Comparison of ENCODE assay signal across 9 cellular contexts in the genomic region with DNA sequence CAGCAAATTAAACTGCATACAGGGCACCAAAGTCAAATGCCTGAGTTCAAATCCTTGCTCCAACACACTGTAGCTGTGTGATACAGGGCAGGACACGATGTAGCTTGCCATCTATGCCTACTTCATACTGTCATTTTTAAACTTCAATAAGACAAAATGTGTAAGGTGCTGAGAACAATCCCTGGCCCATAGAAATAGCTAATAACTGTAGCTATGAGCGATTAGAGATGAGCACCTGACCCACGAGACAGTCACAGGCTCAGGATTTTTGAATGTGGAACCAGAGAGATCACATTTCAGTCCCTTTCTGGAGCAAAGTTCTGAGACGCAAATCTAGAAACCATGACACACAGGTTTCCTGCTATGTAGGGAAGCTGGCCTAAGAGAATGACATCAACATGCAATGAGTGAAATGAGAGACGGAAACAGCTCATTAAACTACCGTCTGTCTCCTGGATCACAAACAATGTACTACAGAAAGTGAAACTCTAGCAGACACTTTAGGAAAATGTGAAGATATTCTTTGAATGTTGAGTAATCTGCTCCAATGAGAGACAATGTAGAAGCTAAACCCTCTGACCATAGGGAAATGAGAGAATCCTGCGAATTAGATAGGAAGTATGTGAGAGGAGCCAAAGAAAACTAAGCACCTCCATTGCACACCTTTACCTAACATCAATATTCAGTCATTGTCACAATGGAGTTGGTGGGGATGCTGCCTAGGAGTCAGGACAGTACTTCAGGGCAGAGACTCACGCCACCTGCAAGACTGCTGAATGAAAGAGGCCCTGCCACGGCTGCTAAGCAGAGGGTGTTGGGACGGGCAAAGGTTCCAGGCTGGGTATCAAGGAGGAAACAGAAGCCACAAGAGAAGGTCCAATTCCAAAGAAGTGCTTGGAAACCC. TPM values are rescaled to one million over a fixed set of nuclear protein-coding genes. Genes with fewer than 3 reads are reported as not detected.
A peak's percentile ranks its signal among the peaks of the same experiment; 100 is the strongest.
DNase-seq lines count a peak whose midpoint lies in the region; ATAC-seq and TF ChIP-seq lines count a peak whose summit lies in the region.
"Had no signal": no experiment of that assay in that cellular context is flagged by ENCODE, and none has a peak within 500 bp of the region (broad histone marks: within the 10 kb centered on the region; RNA-seq: fewer than 3 reads in every experiment).

No MANE protein-coding gene starts in this region.

- CTCF ChIA-PET in CD8-positive, alpha-beta memory T cell (lab: Charles Lee) = no interaction called here
- CTCF ChIA-PET in CD4-positive, alpha-beta T cell (lab: Charles Lee) = no interaction called here

- H3K4me1 Mint-ChIP-seq in CD8-positive, alpha-beta memory T cell = peaks cover 5 to 20% (median 6%) of the 10 kb centered on the region in 3 donors
- H3K4me1 Mint-ChIP-seq in activated T-helper 2 cell treated with anti-CD3 and anti-CD28 coated beads, Interferon-gamma antibody, Interleukin-2, Interleukin-4, amounts not matched to agents 10 μg/mL and 5 μg/mL and 100 μg/mL, durations not matched to agents 14 hours and 24 hours and 36 hours (ENCODE audit: low read depth) = peaks cover 21% of the 10 kb centered on the region
- H3K4me1 Mint-ChIP-seq in stimulated activated memory B cell treated with anti-CD40 and anti-IgM and Interleukin-4, amounts not matched to agents 10 μg/mL and 1 μg/mL and 100 μg/mL, for 72 hours = peaks cover 24% of the 10 kb centered on the region
- no peaks in the 10 kb centered on the region for H3K4me1 Mint-ChIP-seq in CD4-positive, alpha-beta T cell (ENCODE audit: low read depth)

- ATAC-seq in GM19351 (IDR thresholded peaks at IDR 0.05; ENCODE audit: unreplicated experiment) = peak; percentile 76
- ATAC-seq in HG03159 (IDR thresholded peaks at IDR 0.05; ENCODE audit: unreplicated experiment) = peak; percentile 70
- peak; percentile 75 for ATAC-seq in stimulated activated memory B cell treated with anti-CD40 and anti-IgM and Interleukin-4, amounts not matched to agents 10 μg/mL and 1 μg/mL and 100 μg/mL, for 72 hours
- ATAC-seq in CD4-positive, alpha-beta T cell (ENCODE audit: poor library complexity) = no peak

- peak overlapping the region in 4 of 7 donors; percentile 37 to 62 (median 48) for H3K4me3 Mint-ChIP-seq in CD8-positive, alpha-beta memory T cell
- peak overlapping the region; percentile 24 for H3K4me3 Mint-ChIP-seq in activated T-helper 2 cell treated with anti-CD3 and anti-CD28 coated beads, Interferon-gamma antibody, Interleukin-2, Interleukin-4, amounts not matched to agents 10 μg/mL and 5 μg/mL and 100 μg/mL, durations not matched to agents 14 hours and 24 hours and 36 hours (ENCODE audit: low read depth)
- H3K4me3 Mint-ChIP-seq in stimulated activated memory B cell treated with anti-CD40 and anti-IgM and Interleukin-4, amounts not matched to agents 10 μg/mL and 1 μg/mL and 100 μg/mL, for 72 hours = peak overlapping the region; percentile 59
- H3K4me3 Mint-ChIP-seq in CD4-positive, alpha-beta T cell = no peak overlapping the region
- H3K4me3 Mint-ChIP-seq: nephron had no signal

- no peak for DNase-seq in CD8-positive, alpha-beta memory T cell
- DNase-seq in activated T-helper 2 cell treated with anti-CD3 and anti-CD28 coated beads, Interferon-gamma antibody, Interleukin-2, Interleukin-4, amounts not matched to agents 10 μg/mL and 5 μg/mL and 100 μg/mL, durations not matched to agents 14 hours and 24 hours and 36 hours (ENCODE audit: low spot score) = no peak
- DNase-seq in NCI-H2227 (lab: John Stamatoyannopoulos, UW; ENCODE audit: unreplicated experiment) (no peak), AG08395 (ENCODE audit: low spot score) (no peak)
- DNase-seq in CD4-positive, alpha-beta T cell = no peak

- peaks cover 3 to 23% of the 10 kb centered on the region in 2 donors for H3K27me3 Mint-ChIP-seq in CD8-positive, alpha-beta memory T cell
- H3K27me3 Mint-ChIP-seq in activated T-helper 2 cell treated with anti-CD3 and anti-CD28 coated beads, Interferon-gamma antibody, Interleukin-2, Interleukin-4, amounts not matched to agents 10 μg/mL and 5 μg/mL and 100 μg/mL, durations not matched to agents 14 hours and 24 hours and 36 hours (ENCODE audit: low read depth) = peaks cover 6% of the 10 kb centered on the region
- H3K27me3 Mint-ChIP-seq in stimulated activated memory B cell treated with anti-CD40 and anti-IgM and Interleukin-4, amounts not matched to agents 10 μg/mL and 1 μg/mL and 100 μg/mL, for 72 hours = no peaks in the 10 kb centered on the region
- H3K27me3 Mint-ChIP-seq in CD4-positive, alpha-beta T cell = peaks cover under 1% of the 10 kb centered on the region

- no peaks in the 10 kb centered on the region for H3K9me3 Mint-ChIP-seq in CD8-positive, alpha-beta memory T cell
- H3K9me3 Mint-ChIP-seq in activated T-helper 2 cell treated with anti-CD3 and anti-CD28 coated beads, Interferon-gamma antibody, Interleukin-2, Interleukin-4, amounts not matched to agents 10 μg/mL and 5 μg/mL and 100 μg/mL, durations not matched to agents 14 hours and 24 hours and 36 hours = no peaks in the 10 kb centered on the region
- peaks cover 3% of the 10 kb centered on the region for H3K9me3 Mint-ChIP-seq in stimulated activated memory B cell treated with anti-CD40 and anti-IgM and Interleukin-4, amounts not matched to agents 10 μg/mL and 1 μg/mL and 100 μg/mL, for 72 hours
- no peaks in the 10 kb centered on the region for H3K9me3 Mint-ChIP-seq in CD4-positive, alpha-beta T cell

- H3K27me3 ChIP-seq in CD8-positive, alpha-beta memory T cell (ENCODE audit: insufficient read depth, low read length, poor library complexity, severe bottlenecking) = no peaks in the 10 kb centered on the region
- peaks cover 4% of the 10 kb centered on the region for H3K27me3 ChIP-seq in CD4-positive, alpha-beta T cell (ENCODE audit: control insufficient read depth, insufficient read depth, low read length)

- H3K36me3 Mint-ChIP-seq in CD8-positive, alpha-beta memory T cell = no peaks in the 10 kb centered on the region
- H3K36me3 Mint-ChIP-seq in activated T-helper 2 cell treated with anti-CD3 and anti-CD28 coated beads, Interferon-gamma antibody, Interleukin-2, Interleukin-4, amounts not matched to agents 10 μg/mL and 5 μg/mL and 100 μg/mL, durations not matched to agents 14 hours and 24 hours and 36 hours (ENCODE audit: low read depth) = peaks cover 3% of the 10 kb centered on the region
- H3K36me3 Mint-ChIP-seq in stimulated activated memory B cell treated with anti-CD40 and anti-IgM and Interleukin-4, amounts not matched to agents 10 μg/mL and 1 μg/mL and 100 μg/mL, for 72 hours = no peaks in the 10 kb centered on the region
- H3K36me3 Mint-ChIP-seq in CD4-positive, alpha-beta T cell (ENCODE audit: low read depth) = no peaks in the 10 kb centered on the region

- no peak overlapping the region for H3K4me3 ChIP-seq in CD8-positive, alpha-beta memory T cell (ENCODE audit: low read length)

- POLR2A ChIA-PET in CD8-positive, alpha-beta memory T cell (lab: Charles Lee) = no interaction called here
- POLR2A ChIA-PET in CD4-positive, alpha-beta T cell (lab: Charles Lee) = no interaction called here

- TF ChIP-seq CTCF in CD4-positive, alpha-beta T cell (IDR thresholded peaks at IDR 0.05) = no peak

- peak overlapping the region; percentile 28 for H3K27ac ChIP-seq in CD8-positive, alpha-beta memory T cell (ENCODE audit: low read depth, low read length)
- H3K27ac ChIP-seq in CD4-positive, alpha-beta T cell (ENCODE audit: low read depth, low read length) = no peak overlapping the region

- intact Hi-C loops in activated T-helper 2 cell treated with anti-CD3 and anti-CD28 coated beads, Interferon-gamma antibody, Interleukin-2, Interleukin-4, amounts not matched to agents 10 μg/mL and 5 μg/mL and 100 μg/mL, durations not matched to agents 14 hours and 24 hours and 36 hours (cut with micrococcal nuclease) = loop anchor here (1.0 to 5.0 kb wide), 7 partner anchors 9 to 433 kb away; a partner anchor contains a TSS
- intact Hi-C loops in CD4-positive, alpha-beta T cell (cut with DNase I, micrococcal nuclease) = no loop called here

- no peaks in the 10 kb centered on the region for H3K4me1 ChIP-seq in CD8-positive, alpha-beta memory T cell (ENCODE audit: insufficient read depth, low read length)

- no peaks in the 10 kb centered on the region for H3K9me3 ChIP-seq in CD8-positive, alpha-beta memory T cell (ENCODE audit: low read length)
- H3K9me3 ChIP-seq in CD4-positive, alpha-beta T cell (ENCODE audit: control insufficient read depth, low read length) = no peaks in the 10 kb centered on the region

- peak overlapping the region in 4 of 8 donors; percentile 1 to 71 (median 48) for H3K27ac Mint-ChIP-seq in CD8-positive, alpha-beta memory T cell
- peak overlapping the region; percentile 72 for H3K27ac Mint-ChIP-seq in activated T-helper 2 cell treated with anti-CD3 and anti-CD28 coated beads, Interferon-gamma antibody, Interleukin-2, Interleukin-4, amounts not matched to agents 10 μg/mL and 5 μg/mL and 100 μg/mL, durations not matched to agents 14 hours and 24 hours and 36 hours
- H3K27ac Mint-ChIP-seq in stimulated activated memory B cell treated with anti-CD40 and anti-IgM and Interleukin-4, amounts not matched to agents 10 μg/mL and 1 μg/mL and 100 μg/mL, for 72 hours = peak overlapping the region; percentile 76
- no peak overlapping the region for H3K27ac Mint-ChIP-seq in CD4-positive, alpha-beta T cell

- H3K36me3 ChIP-seq in CD8-positive, alpha-beta memory T cell (ENCODE audit: insufficient read depth, low read length) = no peaks in the 10 kb centered on the region

RNA-seq across cellular contexts. Expression of a gene that starts 25.5 kb away (rescaled TPM):
- 1 to 10 TPM; 3.4 to 5.1 TPM for total RNA-seq in CD8-positive, alpha-beta memory T cell
- polyA plus RNA-seq in CD8-positive, alpha-beta memory T cell = 0.18 TPM
- total RNA-seq in activated T-helper 2 cell treated with anti-CD3 and anti-CD28 coated beads, Interferon-gamma antibody, Interleukin-2, Interleukin-4, amounts not matched to agents 10 μg/mL and 5 μg/mL and 100 μg/mL, durations not matched to agents 14 hours and 24 hours and 36 hours = 4.2 and 4.3 TPM in 2 replicates
- under 1 TPM in 1 of 2 experiments, not detected in 1; 0.75 TPM for total RNA-seq in CD4-positive, alpha-beta T cell
